Comparison of ENCODE assay signal across 27 cellular contexts in genomic region chr20:46844965-46845364, GRCh38. TPM values are rescaled to one million over a fixed set of nuclear protein-coding genes. Genes with fewer than 3 reads are reported as not detected.
DNase-seq lines count a peak whose midpoint lies in the region; ATAC-seq, FAIRE-seq and TF ChIP-seq lines count a peak whose summit lies in the region.
"Had no signal": no experiment of that assay in that cellular context is flagged by ENCODE, and none has a peak within 500 bp of the region (broad histone marks: within the 10 kb centered on the region; RNA-seq: fewer than 3 reads in every experiment).

No MANE protein-coding gene starts in this region.

- POLR2A ChIA-PET in K562 (lab: Yijun Ruan, JAX) (no interaction called here), H1 (lab: Charles Lee; ENCODE audit: partially characterized antibody) (no interaction called here), Caco-2 (lab: Charles Lee) (no interaction called here)

- H2BK12ac ChIP-seq in H1 (ENCODE audit: low read depth, low read length) (peak overlapping the region; percentile 19; the same call in 1 of the 2 replicates), neuronal stem cell (ENCODE audit: low read length) (no peak overlapping the region)

- H2AK5ac ChIP-seq in H1 (ENCODE audit: low read depth, low read length) (no peak overlapping the region), neuronal stem cell (ENCODE audit: low read depth, low read length) (peak overlapping the region; percentile 46)

- no peaks in the 10 kb centered on the region for H3K36me3 Mint-ChIP-seq in Caco-2 (ENCODE audit: insufficient read depth, unreplicated experiment)
- no peaks in the 10 kb centered on the region for H3K36me3 Mint-ChIP-seq in effector memory CD8-positive, alpha-beta T cell (ENCODE audit: insufficient read depth)
- H3K36me3 Mint-ChIP-seq: CD8-positive, alpha-beta T cell had no signal

- H3K27ac Mint-ChIP-seq in Caco-2 (ENCODE audit: unreplicated experiment): no peak overlapping the region
- no peak overlapping the region for H3K27ac Mint-ChIP-seq in effector memory CD8-positive, alpha-beta T cell
- H3K27ac Mint-ChIP-seq: B cell; CD4-positive, alpha-beta T cell; CD8-positive, alpha-beta T cell had no signal

- H3K18ac ChIP-seq in H1 (ENCODE audit: extremely low read depth, low read length): no peak overlapping the region; the same call in 1 of the 2 replicates
- H3K18ac ChIP-seq in neuronal stem cell (ENCODE audit: low read length): no peak overlapping the region

- H2AFZ ChIP-seq in K562 (ENCODE audit: low read depth, low read length) (no peak overlapping the region), H1 (ENCODE audit: low read length) (no peak overlapping the region), neuronal stem cell (ENCODE audit: low read length) (no peak overlapping the region)

- H3K23ac ChIP-seq in H1 (ENCODE audit: insufficient read length): no peak overlapping the region
- no peak overlapping the region for H3K23ac ChIP-seq in neuronal stem cell (ENCODE audit: low read depth, low read length, poor library complexity)

- no peak overlapping the region for H2BK20ac ChIP-seq in H1 (ENCODE audit: low read length)

- no peaks in the 10 kb centered on the region for H3K9me1 ChIP-seq in K562 (ENCODE audit: control insufficient read depth, insufficient read depth, low read length)

- H2BK5ac ChIP-seq in H1 (ENCODE audit: low read depth, low read length) (no peak overlapping the region), neuronal stem cell (ENCODE audit: low read length) (peak overlapping the region; percentile 25)

- H3K4me3 Mint-ChIP-seq in Caco-2 (ENCODE audit: unreplicated experiment): no peak overlapping the region
- H3K4me3 Mint-ChIP-seq in effector memory CD8-positive, alpha-beta T cell: no peak overlapping the region
- H3K4me3 Mint-ChIP-seq: B cell; CD4-positive, alpha-beta T cell; CD8-positive, alpha-beta T cell had no signal

- H3K27ac ChIP-seq in VCaP (0 out of 2 replicates have a peak overlapping the region, but pooled peaks have one; percentile 62), K562 (ENCODE audit: extremely low read depth, low read depth, low read length) (no peak overlapping the region), H1 (ENCODE audit: low read depth, low read length) (no peak overlapping the region), neuronal stem cell (replicated peaks; ENCODE audit: low read length) (no peak overlapping the region)
- H3K27ac ChIP-seq: 22Rv1; A549; BLaER1 treated with 17β-estradiol and CSF1 and Interleukin-3, amounts not matched to agents 10 nM and 100 nM; C4-2B had no signal

- H3K27me3 ChIP-seq in K562 (ENCODE audit: control insufficient read depth in 2 of 2, insufficient read depth in 2 of 2, low read length in 2 of 2): peaks cover 0 to 24% of the 10 kb centered on the region in 2 experiments; a peak in 2 of 5 replicates
- H3K27me3 ChIP-seq in H1 (replicated peaks in 1 of 4; ENCODE audit: control insufficient read depth in 3 of 4, extremely low read depth in 1 of 4, insufficient read depth in 3 of 4, low read length in 3 of 4): no peaks in the 10 kb centered on the region
- H3K27me3 ChIP-seq in neuronal stem cell (ENCODE audit: control insufficient read depth in 3 of 3, insufficient read depth in 3 of 3, low read depth in 1 of 3, low read length in 3 of 3): peaks cover 0 to 3% (median 0%) of the 10 kb centered on the region in 3 experiments
- H3K27me3 ChIP-seq in Caco-2 (replicated peaks; ENCODE audit: control insufficient read depth, insufficient read depth, low read length): no peaks in the 10 kb centered on the region
- H3K27me3 ChIP-seq: BLaER1 treated with 17β-estradiol and CSF1 and Interleukin-3, amounts not matched to agents 10 nM and 100 nM had no signal

- no peaks in the 10 kb centered on the region for H3K36me3 ChIP-seq in K562 (ENCODE audit: control insufficient read depth, insufficient read depth, low read length)
- no peaks in the 10 kb centered on the region for H3K36me3 ChIP-seq in H1 (ENCODE audit: control insufficient read depth in 2 of 4, insufficient read depth in 4 of 4, low read length in 3 of 4)
- no peaks in the 10 kb centered on the region for H3K36me3 ChIP-seq in neuronal stem cell (replicated peaks in 1 of 2; ENCODE audit: control insufficient read depth in 2 of 2, insufficient read depth in 2 of 2, low read length in 2 of 2)
- H3K36me3 ChIP-seq in Caco-2 (ENCODE audit: control insufficient read depth, insufficient read depth, low read length): no peaks in the 10 kb centered on the region
- H3K36me3 ChIP-seq: BLaER1 treated with 17β-estradiol and CSF1 and Interleukin-3, amounts not matched to agents 10 nM and 100 nM had no signal

- FAIRE-seq in K562 (lab: Jason Lieb, UNC) (no peak), H1 (lab: Jason Lieb, UNC) (no peak)
- FAIRE-seq: A549, GM12878, GM12892, GM18507 had no signal

- H3K4me2 ChIP-seq in K562 (ENCODE audit: insufficient read depth, low read length) (no peak overlapping the region), H1 (ENCODE audit: insufficient read depth in 1 of 2, low read depth in 2 of 2, low read length in 2 of 2) (no peak overlapping the region), neuronal stem cell (ENCODE audit: insufficient read depth, low read length, poor library complexity, severe bottlenecking) (no peak overlapping the region)
- H3K4me2 ChIP-seq: A549; BLaER1 treated with 17β-estradiol and CSF1 and Interleukin-3, amounts not matched to agents 10 nM and 100 nM had no signal

- peak overlapping the region; percentile 48 for H2BK120ac ChIP-seq in H1 (replicated peaks; ENCODE audit: low read depth, low read length)
- no peak overlapping the region for H2BK120ac ChIP-seq in neuronal stem cell (ENCODE audit: low read depth, low read length)

- no peak for TF ChIP-seq RAD21 in K562 (CRISPR knock-in tag; conservative IDR thresholded peaks at IDR 0.05 in 1 of 2, IDR thresholded peaks at IDR 0.05 in 1 of 2)
- no peak for TF ChIP-seq RAD21 in H1 (IDR thresholded peaks at IDR 0.05 in 1 of 2, conservative IDR thresholded peaks at IDR 0.05 in 1 of 2; ENCODE audit: low read depth in 2 of 2, low read length in 2 of 2)

- H3K9me3 Mint-ChIP-seq in Caco-2 (ENCODE audit: unreplicated experiment): no peaks in the 10 kb centered on the region
- H3K9me3 Mint-ChIP-seq in effector memory CD8-positive, alpha-beta T cell: no peaks in the 10 kb centered on the region

- H3K4me1 ChIP-seq in K562 (replicated peaks in 1 of 2; ENCODE audit: control insufficient read depth in 2 of 2, insufficient read depth in 2 of 2, low read length in 2 of 2): no peaks in the 10 kb centered on the region; a peak in 1 of 5 replicates
- no peaks in the 10 kb centered on the region for H3K4me1 ChIP-seq in H1 (replicated peaks in 1 of 4; ENCODE audit: control insufficient read depth in 3 of 4, insufficient read depth in 4 of 4, low read length in 3 of 4)
- peaks cover 0 to 3% of the 10 kb centered on the region in 2 donors for H3K4me1 ChIP-seq in neuronal stem cell (ENCODE audit: control insufficient read depth in 2 of 2, insufficient read depth in 1 of 2, low read depth in 1 of 2, low read length in 2 of 2)
- H3K4me1 ChIP-seq in Caco-2: no peaks in the 10 kb centered on the region

- H3K23me2 ChIP-seq in H1 (ENCODE audit: low read depth, low read length): no peaks in the 10 kb centered on the region

- H3K79me2 ChIP-seq in K562 (ENCODE audit: control insufficient read depth, insufficient read depth, low read length) (no peaks in the 10 kb centered on the region), H1 (ENCODE audit: control insufficient read depth in 1 of 2, insufficient read depth in 2 of 2, low read length in 2 of 2) (no peaks in the 10 kb centered on the region)

- H3K56ac ChIP-seq in H1 (replicated peaks; ENCODE audit: insufficient read length, low read depth, low read length): no peak overlapping the region

- in situ Hi-C loops in K562 (cut with MboI): no loop called here

- ATAC-seq in K562 (peak; percentile 55), HG02678 (IDR thresholded peaks at IDR 0.05; ENCODE audit: unreplicated experiment) (no peak)
- ATAC-seq in effector memory CD8-positive, alpha-beta T cell (replicated peaks): no peak
- ATAC-seq: A549; CD8-positive, alpha-beta T cell; GM12878 had no signal

- H2BK15ac ChIP-seq in H1 (ENCODE audit: low read length) (no peak overlapping the region), neuronal stem cell (ENCODE audit: low read length) (no peak overlapping the region)

- no TSS peak for BruUV-seq in K562 (replicated peaks; lab: Mats Ljungman, UMichigan)
- no TSS peak for BruUV-seq in Caco-2 (replicated peaks; lab: Mats Ljungman, UMichigan)

- intact Hi-C loops in K562 (cut with micrococcal nuclease): no loop called here
- intact Hi-C loops in Caco-2 (cut with micrococcal nuclease; ENCODE audit: unreplicated experiment): no loop called here

- no peaks in the 10 kb centered on the region for H4K20me1 ChIP-seq in K562 (replicated peaks; ENCODE audit: control insufficient read depth, insufficient read depth, low read length)
- no peaks in the 10 kb centered on the region for H4K20me1 ChIP-seq in H1 (replicated peaks in 1 of 2; ENCODE audit: control insufficient read depth in 1 of 2, insufficient read depth in 2 of 2, low read length in 2 of 2)
- H4K20me1 ChIP-seq: BLaER1 treated with 17β-estradiol and CSF1 and Interleukin-3, amounts not matched to agents 10 nM and 100 nM had no signal

- no peaks in the 10 kb centered on the region for H3K9me3 ChIP-seq in K562 (replicated peaks; ENCODE audit: control insufficient read depth, insufficient read depth, low read depth, low read length)
- H3K9me3 ChIP-seq in H1 (ENCODE audit: insufficient read depth in 2 of 2, low read depth in 1 of 2, low read length in 1 of 2): no peaks in the 10 kb centered on the region
- H3K9me3 ChIP-seq in neuronal stem cell (replicated peaks in 1 of 2; ENCODE audit: control insufficient read depth in 2 of 2, insufficient read depth in 1 of 2, low read depth in 1 of 2, low read length in 2 of 2): peaks cover 0 to 2% of the 10 kb centered on the region in 2 donors
- H3K9me3 ChIP-seq in Caco-2: no peaks in the 10 kb centered on the region; the same call in 1 of the 2 replicates
- H3K9me3 ChIP-seq: A549; BLaER1 treated with 17β-estradiol and CSF1 and Interleukin-3, amounts not matched to agents 10 nM and 100 nM had no signal

- CTCF ChIA-PET in K562 (lab: Yijun Ruan, JAX; ENCODE audit: low intra/inter-chr PET ratio) (no interaction called here), H1 (lab: Charles Lee; ENCODE audit: partially characterized antibody) (no interaction called here), Caco-2 (lab: Charles Lee) (no interaction called here)

- TF ChIP-seq POLR2A in K562 (conservative IDR thresholded peaks at IDR 0.05): no peak
- TF ChIP-seq POLR2A in H1 (IDR thresholded peaks at IDR 0.05; ENCODE audit: control extremely low read depth in 1 of 2, low read depth in 2 of 2, low read length in 2 of 2): no peak

- 4% methylated on average over 9 of the region's 9 CpGs for WGBS in K562 (ENCODE audit: insufficient coverage, low coverage, missing lambda C conversion rate)
- WGBS in H1 (ENCODE audit: extremely low coverage in 1 of 2, insufficient coverage in 1 of 2, insufficient read length in 1 of 2, insufficient replicate concordance in 2 of 2, low coverage in 1 of 2, low lambda C conversion rate in 2 of 2, missing lambda C conversion rate in 1 of 2), 2 experiments: 92% methylated on average over 9 of the region's 9 CpGs; no CpG with 5 or more reads in 1 of the 2 experiments
- no CpG with 5 or more reads among the region's 9 CpGs for WGBS in neuronal stem cell (ENCODE audit: extremely low coverage in 2 of 2, insufficient read length in 2 of 2, insufficient replicate concordance in 1 of 2), 2 donors

- H4K8ac ChIP-seq in H1 (ENCODE audit: extremely low read depth, insufficient read depth, low read length) (no peak overlapping the region), neuronal stem cell (ENCODE audit: low read depth, low read length) (no peak overlapping the region)

- H3K79me1 ChIP-seq in H1 (ENCODE audit: low read depth, low read length): no peaks in the 10 kb centered on the region
- H3K79me1 ChIP-seq in neuronal stem cell (ENCODE audit: low read depth, low read length): no peaks in the 10 kb centered on the region

- TF ChIP-seq CTCF in VCaP (conservative IDR thresholded peaks at IDR 0.05) (no peak), K562 (IDR thresholded peaks at IDR 0.05 in 2 of 3, conservative IDR thresholded peaks at IDR 0.05 in 1 of 3; ENCODE audit: insufficient read depth in 2 of 3, low read depth in 1 of 3, low read length in 3 of 3) (no peak), H1 (IDR thresholded peaks at IDR 0.05; ENCODE audit: control extremely low read depth in 1 of 3, insufficient read depth in 1 of 3, low read depth in 1 of 3, low read length in 3 of 3) (no peak), Caco-2 (IDR thresholded peaks at IDR 0.05; ENCODE audit: insufficient read depth in 1 of 2, low read depth in 1 of 2, low read length in 1 of 2, severe bottlenecking in 1 of 2, unreplicated experiment in 1 of 2) (no peak)

- peaks cover 10% of the 10 kb centered on the region for H3K27me3 Mint-ChIP-seq in Caco-2 (ENCODE audit: insufficient read depth, unreplicated experiment)
- H3K27me3 Mint-ChIP-seq in effector memory CD8-positive, alpha-beta T cell: peaks cover 15 to 23% of the 10 kb centered on the region in 2 donors

- DNase-seq in K562 (ENCODE audit: extremely low read depth in 1 of 4, low spot score in 3 of 4) (peak in 1 of 4 experiments; percentile 7), H1 (ENCODE audit: low read depth in 1 of 2, low spot score in 2 of 2) (no peak), neuronal stem cell (ENCODE audit: low spot score) (no peak), Caco-2 (no peak), ecto neural progenitor cell (ENCODE audit: low spot score) (no peak)
- DNase-seq in effector memory CD8-positive, alpha-beta T cell: no peak
- DNase-seq: AML-193; CD4-positive, alpha-beta T cell; CD8-positive, alpha-beta T cell; DMS 273 treated with DMSO at 0.1 percent for 48 hours; DMS153; DMS53; DMS79; DND-41; EL; GDM1 had no signal

- H4K5ac ChIP-seq in H1 (ENCODE audit: insufficient read length, low read depth, low read length): no peak overlapping the region

- no peaks in the 10 kb centered on the region for H3K4me1 Mint-ChIP-seq in Caco-2 (ENCODE audit: low read depth, unreplicated experiment)
- H3K4me1 Mint-ChIP-seq in effector memory CD8-positive, alpha-beta T cell (ENCODE audit: low read depth in 2 of 2): no peaks in the 10 kb centered on the region
- H3K4me1 Mint-ChIP-seq: B cell had no signal

- no peak overlapping the region for H4K91ac ChIP-seq in H1 (replicated peaks; ENCODE audit: insufficient read length, low read length)
- no peak overlapping the region for H4K91ac ChIP-seq in neuronal stem cell (ENCODE audit: low read depth, low read length, poor library complexity)

- H3K4me3 ChIP-seq in K562 (no peak overlapping the region), H1 (ENCODE audit: extremely low read depth in 1 of 4, insufficient read depth in 2 of 4, low read depth in 3 of 4, low read length in 4 of 4) (no peak overlapping the region), neuronal stem cell (ENCODE audit: low read length in 2 of 2) (no peak overlapping the region), Caco-2 (ENCODE audit: low read depth, low read length) (no peak overlapping the region)
- H3K4me3 ChIP-seq: A549; BLaER1 treated with 17β-estradiol and CSF1 and Interleukin-3, amounts not matched to agents 10 nM and 100 nM; GM12878 had no signal

- H3K14ac ChIP-seq in H1 (ENCODE audit: insufficient read length) (no peak overlapping the region), neuronal stem cell (ENCODE audit: low read length) (no peak overlapping the region)

- no peak overlapping the region for H3K9ac ChIP-seq in K562 (ENCODE audit: insufficient read depth in 1 of 2, low read depth in 2 of 2, low read length in 2 of 2)
- H3K9ac ChIP-seq in H1 (replicated peaks in 1 of 4; ENCODE audit: extremely low read depth in 1 of 4, low read depth in 3 of 4, low read length in 3 of 4): no peak overlapping the region
- H3K9ac ChIP-seq in neuronal stem cell (ENCODE audit: low read depth, low read length, poor library complexity): no peak overlapping the region
- H3K9ac ChIP-seq: BLaER1 treated with 17β-estradiol and CSF1 and Interleukin-3, amounts not matched to agents 10 nM and 100 nM had no signal

- no peak overlapping the region for H3K4ac ChIP-seq in H1 (replicated peaks; ENCODE audit: insufficient read length, low read depth, low read length)
- no peak overlapping the region for H3K4ac ChIP-seq in neuronal stem cell (ENCODE audit: low read length)

- no peak for TF ChIP-seq EP300 in K562 (IDR thresholded peaks at IDR 0.05; ENCODE audit: low read length)
- TF ChIP-seq EP300 in H1 (IDR thresholded peaks at IDR 0.05; ENCODE audit: borderline replicate concordance in 1 of 2, low read depth in 2 of 2, low read length in 2 of 2): no peak

RNA-seq across cellular contexts. Expression of gene EYA2, which starts 49.7 kb away (rescaled TPM):
- total RNA-seq in K562 (2011; cell fraction: chromatin; rRNA removed; ENCODE audit: low replicate concordance): not detected in 2 replicates
- total RNA-seq in K562 (2011; cell fraction: nucleolus; rRNA removed): not detected in 2 replicates
- total RNA-seq in K562 (2011; cell fraction: nucleoplasm; rRNA removed): not detected in 2 replicates
- total RNA-seq in K562 (2014; rRNA removed): not detected in 2 replicates
- not detected in 2 replicates for total RNA-seq in K562 (2014; rRNA removed; fragmentation: Illumina TruSeq; extraction: Trizol)
- not detected in 2 replicates for total RNA-seq in K562 (2015; rRNA removed; fragmentation: Illumina TruSeq; extraction: Trizol)
- total RNA-seq in K562 (2021): not detected in 2 replicates
- not detected in 2 replicates for polyA plus RNA-seq in K562 (2011; rRNA removed)
- not detected in 2 replicates for polyA plus RNA-seq in K562 (2011; cell fraction: cytosol; rRNA removed)
- polyA plus RNA-seq in K562 (2011; cell fraction: nucleus; rRNA removed): not detected in 2 replicates
- 0.06 TPM in 1 of 2 replicates, not detected in the other for polyA plus RNA-seq in K562 (2012)
- polyA plus RNA-seq in K562 (2014; fragmentation: Illumina TruSeq; extraction: Trizol): not detected in 2 replicates
- polyA plus RNA-seq in K562 (2014; fragmentation: Nextera tagmentation; extraction: Ambion mirVana): under 1 TPM in 1 of 2 experiments, not detected in 1; 0.03 TPM
- not detected in 2 replicates for polyA plus RNA-seq in K562 (2014; rRNA removed)
- not detected in 2 replicates for polyA minus RNA-seq in K562 (2011; rRNA and poly(A)+ RNA removed)
- polyA minus RNA-seq in K562 (2011; cell fraction: cytosol; rRNA and poly(A)+ RNA removed): not detected in 2 replicates
- not detected in 2 replicates for polyA minus RNA-seq in K562 (2011; cell fraction: nucleus; rRNA and poly(A)+ RNA removed)
- 1.6 and 1.7 TPM in 2 replicates for total RNA-seq in H1 (2021; fragmentation: NEBNext Ultra II Directional; extraction: Animal tissue kit (Norgen Biotek cat#: 25700))
- 1.6 and 2.0 TPM in 2 replicates for polyA plus RNA-seq in H1 (2011; rRNA removed)
- 1.8 TPM for polyA plus RNA-seq in H1 (2011; cell fraction: cytosol; rRNA removed)
- 2.8 TPM for polyA plus RNA-seq in H1 (2011; cell fraction: nucleus; rRNA removed)
- polyA plus RNA-seq in H1 (2012, experiment 1 of 2): 2.0 to 2.6 TPM (median 2.3 TPM) in 4 replicates
- 1.7 TPM for polyA plus RNA-seq in H1 (2012, experiment 2 of 2)
- 1.1 TPM for polyA plus RNA-seq in H1 (2013, experiment 1 of 2)
- polyA plus RNA-seq in H1 (2013, experiment 2 of 2): 0.68 TPM
- 1.9 and 3.7 TPM in 2 replicates for polyA minus RNA-seq in H1 (2011; rRNA and poly(A)+ RNA removed)
- 1.5 TPM for polyA minus RNA-seq in H1 (2011; cell fraction: cytosol; rRNA and poly(A)+ RNA removed)
- 1.9 TPM for polyA minus RNA-seq in H1 (2011; cell fraction: nucleus; rRNA and poly(A)+ RNA removed)
- 1.0 TPM for polyA plus RNA-seq in neuronal stem cell (2013, experiment 1 of 2)
- polyA plus RNA-seq in neuronal stem cell (2013, experiment 2 of 2): 0.97 TPM
- 0.25 and 0.30 TPM in 2 replicates for total RNA-seq in Caco-2 (2022)
- total RNA-seq: CD4-positive, alpha-beta T cell; CD8-positive, alpha-beta T cell; G401; GM12878 had no signal
